ENCODE assay signal across 21 cellular contexts in genomic region chr3:175431396-175431795, GRCh38.
A peak's percentile ranks its signal among the peaks of the same experiment; 100 is the strongest.
DNase-seq lines count a peak whose midpoint lies in the region; ATAC-seq, FAIRE-seq and TF ChIP-seq lines count a peak whose summit lies in the region.
"Had no signal": no experiment of that assay in that cellular context is flagged by ENCODE, and none has a peak within 500 bp of the region (broad histone marks: within the 10 kb centered on the region; RNA-seq: fewer than 3 reads in every experiment).

No MANE protein-coding gene starts in this region.

- dilution Hi-C loops in keratinocyte (cut with MboI; ENCODE audit: extremely low pct_ligation_motif_present, low sequenced_read_pairs): no loop called here

- H3K4me1 ChIP-seq in GM23338 (ENCODE audit: insufficient read depth): no peaks in the 10 kb centered on the region
- H3K4me1 ChIP-seq in astrocyte (ENCODE audit: insufficient read depth, low read length): peaks cover 26% of the 10 kb centered on the region
- H3K4me1 ChIP-seq in keratinocyte (ENCODE audit: control insufficient read depth, extremely low read depth, insufficient read depth, low read length): no peaks in the 10 kb centered on the region
- peaks cover 11% of the 10 kb centered on the region for H3K4me1 ChIP-seq in A673 (ENCODE audit: insufficient read depth, low read length, poor library complexity, severe bottlenecking)
- H3K4me1 ChIP-seq: adrenal gland had no signal

- H3K4me3 Mint-ChIP-seq in GM23338 (no peak overlapping the region), astrocyte (ENCODE audit: unreplicated experiment) (no peak overlapping the region)
- H3K4me3 Mint-ChIP-seq in activated CD4-positive, alpha-beta T cell treated with anti-CD3 and anti-CD28 coated beads, Interleukin-2, amount 10 ng/mL, durations not matched to agents 24 days and 14 days: no peak overlapping the region
- H3K4me3 Mint-ChIP-seq: effector memory CD8-positive, alpha-beta T cell had no signal

- ATAC-seq in GM23338 (no peak), HG03521 (IDR thresholded peaks at IDR 0.05; ENCODE audit: unreplicated experiment) (no peak)
- ATAC-seq: effector memory CD8-positive, alpha-beta T cell had no signal

- H4K20me1 ChIP-seq in GM23338 (replicated peaks; ENCODE audit: insufficient read depth): no peaks in the 10 kb centered on the region
- no peaks in the 10 kb centered on the region for H4K20me1 ChIP-seq in astrocyte (ENCODE audit: insufficient read depth, low read length)
- no peaks in the 10 kb centered on the region for H4K20me1 ChIP-seq in keratinocyte (ENCODE audit: control insufficient read depth, extremely low read depth, insufficient read depth, low read length)

- no peaks in the 10 kb centered on the region for H3F3A ChIP-seq in GM23338 (replicated peaks; ENCODE audit: low read depth)

- no peak overlapping the region for H2AFZ ChIP-seq in GM23338
- H2AFZ ChIP-seq in astrocyte (ENCODE audit: low read depth, low read length): no peak overlapping the region
- H2AFZ ChIP-seq in keratinocyte (ENCODE audit: control insufficient read depth, low read length): no peak overlapping the region

- no peak for FAIRE-seq in astrocyte (lab: Jason Lieb, UNC)
- peak; percentile 56 for FAIRE-seq in keratinocyte (lab: Jason Lieb, UNC)
- FAIRE-seq: D721Med, RCC 7860 had no signal

- no peaks in the 10 kb centered on the region for H3K9me1 ChIP-seq in keratinocyte (ENCODE audit: control insufficient read depth, extremely low read depth, insufficient read depth, low read length)

- H3K36me3 ChIP-seq in GM23338 (ENCODE audit: insufficient read depth) (no peaks in the 10 kb centered on the region), astrocyte (ENCODE audit: insufficient read depth, low read length) (no peaks in the 10 kb centered on the region), keratinocyte (ENCODE audit: control insufficient read depth in 2 of 2, extremely low read depth in 1 of 2, insufficient read depth in 2 of 2, low read length in 2 of 2) (no peaks in the 10 kb centered on the region), A673 (ENCODE audit: insufficient read depth, low read length, poor library complexity, severe bottlenecking) (no peaks in the 10 kb centered on the region)
- H3K36me3 ChIP-seq: adrenal gland, BE2C had no signal

- H3K36me3 Mint-ChIP-seq in GM23338 (ENCODE audit: low read depth) (no peaks in the 10 kb centered on the region), astrocyte (ENCODE audit: low read depth, unreplicated experiment) (no peaks in the 10 kb centered on the region)
- H3K36me3 Mint-ChIP-seq in activated CD4-positive, alpha-beta T cell treated with anti-CD3 and anti-CD28 coated beads, Interleukin-2, amount 10 ng/mL, durations not matched to agents 24 days and 14 days (ENCODE audit: low read depth): no peaks in the 10 kb centered on the region

- H3K27me3 Mint-ChIP-seq in GM23338 (ENCODE audit: insufficient read depth, low read depth, poor library complexity) (no peaks in the 10 kb centered on the region), astrocyte (ENCODE audit: low read depth, unreplicated experiment) (no peaks in the 10 kb centered on the region)
- no peaks in the 10 kb centered on the region for H3K27me3 Mint-ChIP-seq in activated CD4-positive, alpha-beta T cell treated with anti-CD3 and anti-CD28 coated beads, Interleukin-2, amount 10 ng/mL, durations not matched to agents 24 days and 14 days
- H3K27me3 Mint-ChIP-seq: effector memory CD8-positive, alpha-beta T cell had no signal

- no peak overlapping the region for H3K27ac ChIP-seq in GM23338 (ENCODE audit: low read depth)
- H3K27ac ChIP-seq in astrocyte (ENCODE audit: low read depth, low read length): peak overlapping the region; percentile 92
- no peak overlapping the region for H3K27ac ChIP-seq in keratinocyte (ENCODE audit: control insufficient read depth, insufficient read depth, low read length)
- H3K27ac ChIP-seq in A673 (ENCODE audit: low read depth, low read length, poor library complexity, severe bottlenecking): no peak overlapping the region
- H3K27ac ChIP-seq: adrenal gland had no signal

- POLR2A ChIA-PET in A673 (lab: Charles Lee; ENCODE audit: low non-redundant PET): no interaction called here

- H3K79me2 ChIP-seq in GM23338 (replicated peaks; ENCODE audit: insufficient read depth): no peaks in the 10 kb centered on the region
- H3K79me2 ChIP-seq in astrocyte (ENCODE audit: insufficient read depth, low read length): no peaks in the 10 kb centered on the region
- no peaks in the 10 kb centered on the region for H3K79me2 ChIP-seq in keratinocyte (ENCODE audit: control insufficient read depth, insufficient read depth, low read length)

- H3K27me3 ChIP-seq in GM23338 (ENCODE audit: insufficient read depth) (no peaks in the 10 kb centered on the region), astrocyte (ENCODE audit: insufficient read depth, low read length) (no peaks in the 10 kb centered on the region), keratinocyte (ENCODE audit: control insufficient read depth, extremely low read depth, insufficient read depth, low read length) (no peaks in the 10 kb centered on the region), A673 (replicated peaks; ENCODE audit: insufficient read depth, low read depth, low read length, poor library complexity) (no peaks in the 10 kb centered on the region)
- H3K27me3 ChIP-seq: adrenal gland, BE2C had no signal

- no peak overlapping the region for H3K4me3 ChIP-seq in GM23338
- no peak overlapping the region for H3K4me3 ChIP-seq in astrocyte (ENCODE audit: insufficient read depth, low read depth, low read length)
- no peak overlapping the region for H3K4me3 ChIP-seq in keratinocyte (ENCODE audit: control insufficient read depth in 2 of 3, extremely low read depth in 1 of 3, insufficient read depth in 2 of 3, low read depth in 1 of 3, low read length in 3 of 3)
- H3K4me3 ChIP-seq in A673 (ENCODE audit: low read depth, low read length, poor library complexity, severe bottlenecking): no peak overlapping the region
- H3K4me3 ChIP-seq: adrenal gland had no signal

- no TSS peak for BruUV-seq in A673 (replicated peaks; lab: Mats Ljungman, UMichigan)

- H3K9ac ChIP-seq in astrocyte (ENCODE audit: low read length): peak overlapping the region; percentile 66
- H3K9ac ChIP-seq in keratinocyte (ENCODE audit: control insufficient read depth, extremely low read depth, insufficient read depth, low read length): no peak overlapping the region

- H3K4me1 Mint-ChIP-seq in GM23338 (no peaks in the 10 kb centered on the region), astrocyte (ENCODE audit: low read depth, unreplicated experiment) (peaks cover 20% of the 10 kb centered on the region)
- no peaks in the 10 kb centered on the region for H3K4me1 Mint-ChIP-seq in activated CD4-positive, alpha-beta T cell treated with anti-CD3 and anti-CD28 coated beads, Interleukin-2, amount 10 ng/mL, durations not matched to agents 24 days and 14 days

- TF ChIP-seq CTCF in GM23338 (conservative IDR thresholded peaks at IDR 0.05; ENCODE audit: low read depth in 2 of 2) (no peak), astrocyte (IDR thresholded peaks at IDR 0.05; ENCODE audit: insufficient read depth, low read depth, low read length) (no peak), keratinocyte (optimal IDR thresholded peaks at IDR 0.05 in 1 of 3, IDR thresholded peaks at IDR 0.05 in 1 of 3, conservative IDR thresholded peaks at IDR 0.05 in 1 of 3; ENCODE audit: extremely low read depth in 1 of 3, insufficient read depth in 2 of 3, low read length in 3 of 3) (no peak), A673 (conservative IDR thresholded peaks at IDR 0.05; ENCODE audit: low read depth, low read length) (no peak)

- no peaks in the 10 kb centered on the region for H3K9me3 Mint-ChIP-seq in GM23338
- H3K9me3 Mint-ChIP-seq in astrocyte (ENCODE audit: unreplicated experiment): no peaks in the 10 kb centered on the region
- H3K9me3 Mint-ChIP-seq in activated CD4-positive, alpha-beta T cell treated with anti-CD3 and anti-CD28 coated beads, Interleukin-2, amount 10 ng/mL, durations not matched to agents 24 days and 14 days: no peaks in the 10 kb centered on the region

- no peak overlapping the region for H3K4me2 ChIP-seq in GM23338
- H3K4me2 ChIP-seq in astrocyte (ENCODE audit: low read length): peak overlapping the region; percentile 74
- H3K4me2 ChIP-seq in keratinocyte (ENCODE audit: control insufficient read depth, extremely low read depth, insufficient read depth, low read depth, low read length): no peak overlapping the region

- intact Hi-C loops in A673 (cut with micrococcal nuclease; ENCODE audit: unreplicated experiment): no loop called here
- intact Hi-C loops in activated CD4-positive, alpha-beta T cell treated with anti-CD3 and anti-CD28 coated beads, Interleukin-2, amount 10 ng/mL, durations not matched to agents 24 days and 14 days (cut with micrococcal nuclease): no loop called here

- no peak overlapping the region for H3K27ac Mint-ChIP-seq in GM23338
- H3K27ac Mint-ChIP-seq in astrocyte (ENCODE audit: unreplicated experiment): no peak overlapping the region
- H3K27ac Mint-ChIP-seq in activated CD4-positive, alpha-beta T cell treated with anti-CD3 and anti-CD28 coated beads, Interleukin-2, amount 10 ng/mL, durations not matched to agents 24 days and 14 days: no peak overlapping the region
- H3K27ac Mint-ChIP-seq: effector memory CD8-positive, alpha-beta T cell had no signal

- H3K9me3 ChIP-seq in astrocyte (ENCODE audit: insufficient read depth, low read depth, low read length): no peaks in the 10 kb centered on the region
- no peaks in the 10 kb centered on the region for H3K9me3 ChIP-seq in keratinocyte (ENCODE audit: control insufficient read depth, low read depth, low read length)
- H3K9me3 ChIP-seq in A673 (ENCODE audit: low read depth, low read length, poor library complexity, severe bottlenecking): no peaks in the 10 kb centered on the region
- H3K9me3 ChIP-seq: adrenal gland, BE2C had no signal

- CTCF ChIA-PET in A673 (lab: Charles Lee): no interaction called here

- H3K9me2 ChIP-seq in GM23338 (ENCODE audit: insufficient read depth): no peaks in the 10 kb centered on the region

- DNase-seq in GM23338 (ENCODE audit: low spot score): peak; percentile 27
- DNase-seq in astrocyte (ENCODE audit: low read depth): peak; percentile 90
- DNase-seq in keratinocyte (ENCODE audit: low read depth, low spot score): no peak
- DNase-seq in renal cortical epithelial cell (ENCODE audit: low read depth): peak; percentile 70
- no peak for DNase-seq in amniotic stem cell (lab: John Stamatoyannopoulos, UW)
- DNase-seq in A673 (ENCODE audit: low spot score): no peak
- no peak for DNase-seq in activated CD4-positive, alpha-beta T cell treated with anti-CD3 and anti-CD28 coated beads, Interleukin-2, amount 10 ng/mL, durations not matched to agents 24 days and 14 days
- DNase-seq: activated CD4-positive, alpha-beta T cell treated with anti-CD3 and anti-CD28 coated beads for 4 hours; activated effector memory CD4-positive, alpha-beta T cell treated with Interleukin-2 at 50 U/mL for 16 hours; adrenal gland; BE2C; effector memory CD8-positive, alpha-beta T cell; GF-D8; hippocampal formation; kidney glomerular epithelial cell; NCI-H1694; NCI-H2227 treated with DMSO at 0.1 percent for 48 hours; stimulated activated CD4-positive, alpha-beta T cell treated with anti-CD3 and anti-CD28 coated beads, Interleukin-4, amount 100 ng/mL, for 4 hours had no signal

TF ChIP-seq in GM23338, 12 proteins besides CTCF, POLR2A, EP300 and RAD21:
- no peak for TF ChIP-seq EZH2phosphoT487 (IDR thresholded peaks at IDR 0.05; ENCODE audit: unreplicated experiment)
- no peak for TF ChIP-seq POLR2AphosphoS5 (IDR thresholded peaks at IDR 0.05; ENCODE audit: low read depth)
TF ChIP-seq in GM23338: peak in this region for 0.

Comparison
In these comparisons a context has a peak if more than half of its experiments do, and no peak if none do; other contexts are left out.
1. DNase-seq: peak in GM23338 (single experiment), astrocyte (single experiment) and renal cortical epithelial cell (single experiment); none in keratinocyte (single experiment), amniotic stem cell (single experiment), A673 (single experiment) and activated CD4-positive, alpha-beta T cell treated with anti-CD3 and anti-CD28 coated beads, Interleukin-2, amount 10 ng/mL, durations not matched to agents 24 days and 14 days (single experiment).